Comparison of ENCODE assay signal across 24 cellular contexts in genomic region chr9:121153642-121154041, GRCh38. TPM values are rescaled to one million over a fixed set of nuclear protein-coding genes. Genes with fewer than 3 reads are reported as not detected.
DNase-seq lines count a peak whose midpoint lies in the region; ATAC-seq and TF ChIP-seq lines count a peak whose summit lies in the region.
"Had no signal": no experiment of that assay in that cellular context is flagged by ENCODE, and none has a peak within 500 bp of the region (broad histone marks: within the 10 kb centered on the region; RNA-seq: fewer than 3 reads in every experiment).

No MANE protein-coding gene starts in this region.

- H3K9me3 ChIP-seq in upper lobe of left lung (no peaks in the 10 kb centered on the region), breast epithelium (no peaks in the 10 kb centered on the region), A673 (ENCODE audit: low read depth, low read length, poor library complexity, severe bottlenecking) (no peaks in the 10 kb centered on the region)
- H3K9me3 ChIP-seq: BLaER1 treated with 17β-estradiol and CSF1 and Interleukin-3, amounts not matched to agents 10 nM and 100 nM; gastroesophageal sphincter; left ventricle myocardium inferior; suprapubic skin had no signal

- in situ Hi-C loops in KBM-7 (cut with MboI; ENCODE audit: low pct_unique_long_range_greater_than_20kb, low sequenced_read_pairs), result no loop called here

- H3K27ac ChIP-seq in upper lobe of left lung (no peak overlapping the region), breast epithelium (no peak overlapping the region), A673 (ENCODE audit: low read depth, low read length, poor library complexity, severe bottlenecking) (no peak overlapping the region)
- H3K27ac ChIP-seq: BLaER1 treated with 17β-estradiol and CSF1 and Interleukin-3, amounts not matched to agents 10 nM and 100 nM; brain microvascular endothelial cell; gastroesophageal sphincter; left ventricle myocardium inferior; skin epidermis; suprapubic skin had no signal

- H3K27ac Mint-ChIP-seq in activated naive CD8-positive, alpha-beta T cell, result peak overlapping the region; percentile 41
- H3K27ac Mint-ChIP-seq in activated naive CD8-positive, alpha-beta T cell treated with anti-CD3 and anti-CD28 coated beads, Interleukin-2, amount 50 U/mL, for 24 hours, result no peak overlapping the region
- H3K27ac Mint-ChIP-seq: endodermal cell had no signal

- H3K4me3 ChIP-seq in epithelial cell of esophagus (ENCODE audit: low read length) (no peak overlapping the region), upper lobe of left lung (no peak overlapping the region), breast epithelium (no peak overlapping the region), A673 (ENCODE audit: low read depth, low read length, poor library complexity, severe bottlenecking) (no peak overlapping the region)
- H3K4me3 ChIP-seq: BLaER1 treated with 17β-estradiol and CSF1 and Interleukin-3, amounts not matched to agents 10 nM and 100 nM; gastroesophageal sphincter; left ventricle myocardium inferior; skin epidermis; suprapubic skin had no signal

- 67 to 100% methylated on average over 1 of the region's 1 CpG for WGBS in upper lobe of left lung, 2 donors

- H3K4me1 ChIP-seq in upper lobe of left lung (no peaks in the 10 kb centered on the region), breast epithelium (no peaks in the 10 kb centered on the region), A673 (ENCODE audit: insufficient read depth, low read length, poor library complexity, severe bottlenecking) (no peaks in the 10 kb centered on the region)
- H3K4me1 ChIP-seq: gastroesophageal sphincter, left ventricle myocardium inferior, suprapubic skin had no signal

- DNase-seq in activated naive CD8-positive, alpha-beta T cell treated with anti-CD3 and anti-CD28 coated beads, Interleukin-2, amount 50 U/mL, for 24 hours, result no peak
- peak; percentile 39 for DNase-seq in OCI-M1 (lab: John Stamatoyannopoulos, UW)
- peak; percentile 7 for DNase-seq in epithelial cell of esophagus (ENCODE audit: low read depth)
- no peak for DNase-seq in KBM-7
- DNase-seq in upper lobe of left lung, result no peak
- no peak for DNase-seq in breast epithelium (ENCODE audit: low spot score in 2 of 2)
- no peak for DNase-seq in A673 (ENCODE audit: low spot score)
- DNase-seq: activated gamma-delta T cell, brain microvascular endothelial cell, DMS79 treated with DMSO at 0.1 percent for 48 hours, endodermal cell, H7, left ventricle myocardium inferior, natural killer cell, NCI-H1105 treated with DMSO at 0.1 percent for 48 hours, NCI-H2029, NCI-H774, Right ventricle myocardium superior had no signal

- intact Hi-C loops in breast epithelium (cut with DNase I; ENCODE audit: low total_unique reads) (no loop called here), A673 (cut with micrococcal nuclease; ENCODE audit: unreplicated experiment) (no loop called here)

- H3K4me1 Mint-ChIP-seq in activated naive CD8-positive, alpha-beta T cell (ENCODE audit: low read depth), result peaks cover 40% of the 10 kb centered on the region
- H3K4me1 Mint-ChIP-seq in activated naive CD8-positive, alpha-beta T cell treated with anti-CD3 and anti-CD28 coated beads, Interleukin-2, amount 50 U/mL, for 24 hours, result peaks cover 44% of the 10 kb centered on the region

- CTCF ChIA-PET in A673 (lab: Charles Lee), result no interaction called here

- H3K27me3 Mint-ChIP-seq in activated naive CD8-positive, alpha-beta T cell, result no peaks in the 10 kb centered on the region
- H3K27me3 Mint-ChIP-seq in activated naive CD8-positive, alpha-beta T cell treated with anti-CD3 and anti-CD28 coated beads, Interleukin-2, amount 50 U/mL, for 24 hours, result no peaks in the 10 kb centered on the region
- H3K27me3 Mint-ChIP-seq: activated CD4-positive, alpha-beta T cell treated with anti-CD3 and anti-CD28 coated beads, Interleukin-2, amount 10 ng/mL, durations not matched to agents 24 days and 14 days had no signal

- POLR2A ChIA-PET in A673 (lab: Charles Lee; ENCODE audit: low non-redundant PET), result no interaction called here

- H3K4me3 Mint-ChIP-seq in activated naive CD8-positive, alpha-beta T cell, result no peak overlapping the region
- no peak overlapping the region for H3K4me3 Mint-ChIP-seq in activated naive CD8-positive, alpha-beta T cell treated with anti-CD3 and anti-CD28 coated beads, Interleukin-2, amount 50 U/mL, for 24 hours
- H3K4me3 Mint-ChIP-seq: activated CD4-positive, alpha-beta T cell treated with anti-CD3 and anti-CD28 coated beads, Interleukin-2, amount 10 ng/mL, durations not matched to agents 24 days and 14 days; endodermal cell; natural killer cell had no signal

- no peak for ATAC-seq in activated naive CD8-positive, alpha-beta T cell treated with anti-CD3 and anti-CD28 coated beads, Interleukin-2, amount 50 U/mL, for 24 hours
- no peak for ATAC-seq in upper lobe of left lung (ENCODE audit: low FRiP score in 2 of 2)
- ATAC-seq: gastroesophageal sphincter, natural killer cell had no signal

- no peak for TF ChIP-seq EP300 in upper lobe of left lung (IDR thresholded peaks at IDR 0.05)

- H3K27me3 ChIP-seq in upper lobe of left lung (no peaks in the 10 kb centered on the region), breast epithelium (no peaks in the 10 kb centered on the region), A673 (replicated peaks; ENCODE audit: insufficient read depth, low read depth, low read length, poor library complexity) (no peaks in the 10 kb centered on the region)
- H3K27me3 ChIP-seq: BLaER1 treated with 17β-estradiol and CSF1 and Interleukin-3, amounts not matched to agents 10 nM and 100 nM; brain microvascular endothelial cell; gastroesophageal sphincter; suprapubic skin had no signal

- no peak for TF ChIP-seq POLR2A in upper lobe of left lung (IDR thresholded peaks at IDR 0.05)
- TF ChIP-seq POLR2A in breast epithelium (IDR thresholded peaks at IDR 0.05), result no peak

- TF ChIP-seq CTCF in epithelial cell of esophagus (IDR thresholded peaks at IDR 0.05; ENCODE audit: insufficient read depth, low read depth, low read length, missing control alignments) (no peak), upper lobe of left lung (IDR thresholded peaks at IDR 0.05) (no peak), breast epithelium (IDR thresholded peaks at IDR 0.05) (no peak), A673 (conservative IDR thresholded peaks at IDR 0.05; ENCODE audit: low read depth, low read length) (no peak)

- peaks cover 24% of the 10 kb centered on the region for H3K36me3 Mint-ChIP-seq in activated naive CD8-positive, alpha-beta T cell
- H3K36me3 Mint-ChIP-seq in activated naive CD8-positive, alpha-beta T cell treated with anti-CD3 and anti-CD28 coated beads, Interleukin-2, amount 50 U/mL, for 24 hours (ENCODE audit: low read depth), result peaks cover 70% of the 10 kb centered on the region

- no peaks in the 10 kb centered on the region for H3K9me3 Mint-ChIP-seq in activated naive CD8-positive, alpha-beta T cell (ENCODE audit: low read depth)
- no peaks in the 10 kb centered on the region for H3K9me3 Mint-ChIP-seq in activated naive CD8-positive, alpha-beta T cell treated with anti-CD3 and anti-CD28 coated beads, Interleukin-2, amount 50 U/mL, for 24 hours
- H3K9me3 Mint-ChIP-seq: activated CD4-positive, alpha-beta T cell treated with anti-CD3 and anti-CD28 coated beads, Interleukin-2, amount 10 ng/mL, durations not matched to agents 24 days and 14 days; endodermal cell; natural killer cell had no signal

- no TSS peak for BruUV-seq in A673 (replicated peaks; lab: Mats Ljungman, UMichigan)

- H3K36me3 ChIP-seq in upper lobe of left lung, result peaks cover 6 to 71% (median 30%) of the 10 kb centered on the region in 4 donors
- no peaks in the 10 kb centered on the region for H3K36me3 ChIP-seq in breast epithelium
- peaks cover 60% of the 10 kb centered on the region for H3K36me3 ChIP-seq in A673 (ENCODE audit: insufficient read depth, low read length, poor library complexity, severe bottlenecking)
- H3K36me3 ChIP-seq: brain microvascular endothelial cell had no signal

RNA-seq across cellular contexts. Expression of gene RAB14, which starts 48.0 kb away (rescaled TPM):
- 10 to 100 TPM; 21.3 to 90.8 (median 77.4) TPM for total RNA-seq in upper lobe of left lung
- total RNA-seq in breast epithelium, result 10 to 100 TPM; 36.5 to 53.1 (median 41.3) TPM
- total RNA-seq in A673 (2021), result 65.9 and 71.9 TPM in 2 replicates

Comparison
In these comparisons a context has a peak if more than half of its experiments do, and no peak if none do; other contexts are left out.
1. DNase-seq: peak in OCI-M1 (single experiment) and epithelial cell of esophagus (single experiment); none in activated naive CD8-positive, alpha-beta T cell treated with anti-CD3 and anti-CD28 coated beads, Interleukin-2, amount 50 U/mL, for 24 hours (single experiment), KBM-7 (single experiment), upper lobe of left lung (0 of 2), breast epithelium (0 of 2) and A673 (single experiment).